In the genomic region with DNA sequence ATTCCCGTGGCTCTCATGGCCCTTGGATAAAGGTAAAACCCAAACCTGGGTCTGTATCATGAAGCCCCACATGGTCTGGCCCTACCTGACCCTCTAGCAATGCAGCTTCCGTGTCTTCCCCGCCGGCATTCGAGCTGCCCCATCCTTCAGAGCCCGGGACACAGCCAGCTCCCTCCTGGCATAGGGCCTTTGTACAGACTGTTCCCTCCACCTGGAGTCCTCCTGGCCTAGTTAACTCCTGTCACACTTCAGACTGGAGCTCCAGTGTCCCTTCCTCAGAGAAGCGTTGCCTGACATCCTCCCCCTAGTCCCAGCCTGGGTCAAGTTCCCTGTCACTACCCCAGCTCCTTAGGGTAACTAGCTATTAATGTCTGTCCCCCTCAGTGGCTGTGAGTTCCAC, we compare ENCODE assay signal across 35 cellular contexts. TPM values are rescaled to one million over a fixed set of nuclear protein-coding genes. Genes with fewer than 3 reads are reported as not detected.
"Had no signal": no experiment of that assay in that cellular context is flagged by ENCODE, and none has a peak within 500 bp of the region (broad histone marks: within the 10 kb centered on the region; RNA-seq: fewer than 3 reads in every experiment).

No MANE protein-coding gene starts in this region.

- ATAC-seq: activated CD8-positive, alpha-beta T cell treated with anti-CD3 and anti-CD28 coated beads for 36 hours; body of pancreas; PC-3 had no signal

- H3K9me3 ChIP-seq: body of pancreas, breast epithelium, Peyer's patch, SJCRH30 had no signal

- DNase-seq: activated CD4-positive, alpha-beta T cell treated with anti-CD3 and anti-CD28 coated beads for 1 hour; activated CD4-positive, alpha-beta T cell treated with anti-CD3 and anti-CD28 coated beads for 48 hours; activated CD4-positive, alpha-beta T cell treated with anti-CD3 and anti-CD28 coated beads, Interleukin-2, amount 50 U/mL, for 4 hours; activated CD4-positive, CD25-positive, alpha-beta regulatory T cell; activated CD8-positive, alpha-beta T cell treated with anti-CD3 and anti-CD28 coated beads for 36 hours; activated gamma-delta T cell; activated naive CD4-positive, alpha-beta T cell treated with Interleukin-2 at 50 U/mL for 16 hours; activated naive CD8-positive, alpha-beta T cell treated with anti-CD3 and anti-CD28 coated beads, Interleukin-2, amount 10 ng/mL, durations not matched to agents 7 days and 5 days; activated T-cell treated with anti-CD3 and anti-CD28 coated beads, Interleukin-2, amount 50 U/mL, for 24 hours; amygdala; body of pancreas; MM.1S; MV-4-11; NCI-H1092; NCI-H1436 treated with DMSO at 0.1 percent for 48 hours; NCI-H187 treated with DMSO at 0.1 percent for 48 hours; NCI-H2081 treated with DMSO at 0.1 percent for 48 hours; NCI-H226; NCI-H446 treated with DMSO at 0.1 percent for 48 hours; NCI-H524; PC-3; Peyer's patch; SHP77; SJCRH30; T1000; WERI-Rb-1 had no signal

- H3K4me3 ChIP-seq: body of pancreas, breast epithelium, Peyer's patch, SJCRH30, SK-N-MC had no signal

- H3K4me1 ChIP-seq: body of pancreas, breast epithelium, Peyer's patch, SJCRH30 had no signal

- H3K9ac ChIP-seq: KMS-11 had no signal

- H3K27me3 ChIP-seq: body of pancreas, breast epithelium, Peyer's patch, SJCRH30 had no signal

- H3K27ac ChIP-seq: body of pancreas, breast epithelium, KMS-11, Peyer's patch, SJCRH30, SK-N-MC, WERI-Rb-1 had no signal

- H3K4me2 ChIP-seq: KMS-11 had no signal

- H3K36me3 ChIP-seq: breast epithelium, Peyer's patch, SJCRH30, WERI-Rb-1 had no signal

RNA-seq across cellular contexts. Expression of gene LOXHD1, which starts 45.4 kb away (rescaled TPM):
- total RNA-seq: activated CD8-positive, alpha-beta memory T cell treated with anti-CD3 and anti-CD28 coated beads for 36 hours; activated T-helper 2 cell treated with anti-CD3 and anti-CD28 coated beads, Interferon-gamma antibody, Interleukin-2, Interleukin-4, amounts not matched to agents 10 μg/mL and 5 μg/mL and 100 μg/mL, durations not matched to agents 14 hours and 24 hours and 36 hours; astrocyte; LHCN-M2; PC-3; SJCRH30; T-helper 1 cell treated with Interleukin-12 subunit alpha and Interleukin-12 subunit beta and Interleukin-4 antibody, amounts not matched to agents 30 ng/mL and 1 ng/mL, for 36 hours; T-helper 2 cell treated with Interferon-gamma antibody and Interleukin-4, amounts not matched to agents 100 ng/mL and 5 ng/mL, for 36 hours had no signal

RNA-seq across cellular contexts. Expression of gene ST8SIA5, which starts 54.5 kb away (rescaled TPM):
- total RNA-seq: activated CD8-positive, alpha-beta memory T cell treated with anti-CD3 and anti-CD28 coated beads for 36 hours; activated CD8-positive, alpha-beta T cell treated with anti-CD3 and anti-CD28 coated beads for 36 hours; activated naive CD8-positive, alpha-beta T cell treated with anti-CD3 and anti-CD28 coated beads, Interleukin-2, amount 10 ng/mL, durations not matched to agents 7 days and 5 days; T-helper 2 cell treated with Interferon-gamma antibody and Interleukin-4, amounts not matched to agents 100 ng/mL and 5 ng/mL, for 36 hours had no signal
